11 cellular contexts compared by ENCODE assay signal in genomic region chr3:151770941-151771340, GRCh38. TPM values are rescaled to one million over a fixed set of nuclear protein-coding genes. Genes with fewer than 3 reads are reported as not detected.
DNase-seq lines count a peak whose midpoint lies in the region; ATAC-seq, FAIRE-seq and TF ChIP-seq lines count a peak whose summit lies in the region.
"Had no signal": no experiment of that assay in that cellular context is flagged by ENCODE, and none has a peak within 500 bp of the region (broad histone marks: within the 10 kb centered on the region; RNA-seq: fewer than 3 reads in every experiment).

No MANE protein-coding gene starts in this region.

- H3K4me1 ChIP-seq in stomach = peaks cover 17 to 33% (median 23%) of the 10 kb centered on the region in 4 donors

- no peak for TF ChIP-seq EP300 in stomach (IDR thresholded peaks at IDR 0.05)

- no peaks in the 10 kb centered on the region for H3K9me3 ChIP-seq in stomach

- ATAC-seq in left lobe of liver = peak; percentile 93
- no peak for ATAC-seq in HG03159 (IDR thresholded peaks at IDR 0.05; ENCODE audit: unreplicated experiment)
- no peak for ATAC-seq in GM21528 (IDR thresholded peaks at IDR 0.05; ENCODE audit: low FRiP score, unreplicated experiment)
- ATAC-seq: stimulated activated effector memory CD8-positive, alpha-beta T cell treated with anti-CD3 and anti-CD28 coated beads, Interleukin-12 subunit alpha, Interleukin-12 subunit beta, amount 100 ng/mL, for 72 hours had no signal

- DNase-seq in LHCN-M2 (ENCODE audit: low read depth) (peak; percentile 64), bronchial epithelial cell (ENCODE audit: low read depth) (peak; percentile 22), left lobe of liver (ENCODE audit: low spot score) (peak; percentile 84), stomach (peak; percentile 73)
- no peak for DNase-seq in activated CD4-positive, alpha-beta T cell treated with anti-CD3 and anti-CD28 coated beads for 48 hours
- DNase-seq in activated CD8-positive, alpha-beta memory T cell treated with anti-CD3 and anti-CD28 coated beads for 24 hours = no peak
- DNase-seq: nephron progenitor cell had no signal

- WGBS in stomach, 5 donors = 13 to 38% (median 19%) methylated on average over 4 of the region's 4 CpGs

- H3K4me3 ChIP-seq in bronchial epithelial cell (ENCODE audit: low read depth, low read length) = peak overlapping the region; percentile 17
- no peak overlapping the region for H3K4me3 ChIP-seq in stomach

- H3K36me3 ChIP-seq in bronchial epithelial cell (ENCODE audit: control insufficient read depth, insufficient read depth, low read length) = no peaks in the 10 kb centered on the region
- no peaks in the 10 kb centered on the region for H3K36me3 ChIP-seq in stomach

- TF ChIP-seq CTCF in bronchial epithelial cell (IDR thresholded peaks at IDR 0.05; ENCODE audit: insufficient read depth, low read length, severe bottlenecking) = no peak
- TF ChIP-seq CTCF in stomach (IDR thresholded peaks at IDR 0.05) = no peak

- peak overlapping the region; percentile 50 to 80 (median 78) for H3K27ac ChIP-seq in stomach

- intact Hi-C loops in stomach (cut with DNase I; ENCODE audit: low total_unique reads) = no loop called here

- no peak for FAIRE-seq in bronchial epithelial cell (lab: Jason Lieb, UNC)

- no peaks in the 10 kb centered on the region for H3K27me3 ChIP-seq in bronchial epithelial cell (ENCODE audit: control insufficient read depth, insufficient read depth, low read length)
- no peaks in the 10 kb centered on the region for H3K27me3 ChIP-seq in stomach

- TF ChIP-seq POLR2A in stomach (IDR thresholded peaks at IDR 0.05) = no peak

RNA-seq across cellular contexts. Expression of gene AADACL2, which starts 37.2 kb away (rescaled TPM):
- not detected in 2 replicates for total RNA-seq in LHCN-M2 (2014; rRNA removed)
- not detected for polyA plus RNA-seq in LHCN-M2 (2012)
- total RNA-seq in bronchial epithelial cell = not detected in 2 replicates
- not detected for total RNA-seq in left lobe of liver
- total RNA-seq in stomach = under 1 TPM in 1 of 5 donors, not detected in 4; 0.92 TPM
- polyA plus RNA-seq in stomach = not detected
- total RNA-seq: activated CD8-positive, alpha-beta memory T cell treated with anti-CD3 and anti-CD28 coated beads for 36 hours had no signal

RNA-seq across cellular contexts. Expression of gene AADAC, which starts 43.0 kb away (rescaled TPM):
- total RNA-seq in LHCN-M2 (2014; rRNA removed) = not detected in 2 replicates
- not detected for polyA plus RNA-seq in LHCN-M2 (2012)
- 0.13 TPM in 1 of 2 replicates, not detected in the other for total RNA-seq in bronchial epithelial cell
- total RNA-seq in left lobe of liver = 184 TPM
- total RNA-seq in stomach = 10 to 100 TPM in 1 of 5 donors, 1 to 10 TPM in 1, not detected in 3; 6.7 to 54.7 TPM
- polyA plus RNA-seq in stomach = 10 to 100 TPM in 1 of 3 donors, 1 to 10 TPM in 1, under 1 TPM in 1; 0.35 to 14.5 (median 9.8) TPM
- total RNA-seq: activated CD8-positive, alpha-beta memory T cell treated with anti-CD3 and anti-CD28 coated beads for 36 hours had no signal

Comparison
In these comparisons a context has a peak if more than half of its experiments do, and no peak if none do; other contexts are left out.
1. DNase-seq: peak in LHCN-M2 (single experiment), bronchial epithelial cell (single experiment), left lobe of liver (single experiment) and stomach (single experiment); none in activated CD4-positive, alpha-beta T cell treated with anti-CD3 and anti-CD28 coated beads for 48 hours (single experiment) and activated CD8-positive, alpha-beta memory T cell treated with anti-CD3 and anti-CD28 coated beads for 24 hours (single experiment).